8 cellular contexts compared by ENCODE assay signal in genomic region chr2:73970850-73971471, GRCh38. TPM values are rescaled to one million over a fixed set of nuclear protein-coding genes. Genes with fewer than 3 reads are reported as not detected.
A peak's percentile ranks its signal among the peaks of the same experiment; 100 is the strongest.
DNase-seq lines count a peak whose midpoint lies in the region; ATAC-seq and TF ChIP-seq lines count a peak whose summit lies in the region.

No MANE protein-coding gene starts in this region.

- intact Hi-C loops in sigmoid colon (cut with DNase I) = no loop called here

- no peaks in the 10 kb centered on the region for H3K9me3 ChIP-seq in sigmoid colon

- no peaks in the 10 kb centered on the region for H3K36me3 ChIP-seq in sigmoid colon

- DNase-seq in G401 (ENCODE audit: low spot score) (peak; percentile 64), T-helper 22 cell (ENCODE audit: low read depth) (peak; percentile 52), erythroblast (lab: John Stamatoyannopoulos, UW) (peak; percentile 92 to 93), sigmoid colon (peak; percentile 79), islet precursor cell (no peak), putamen (ENCODE audit: low spot score) (no peak)

- TF ChIP-seq POLR2A in erythroblast (IDR thresholded peaks at IDR 0.05; ENCODE audit: low read length) = peak; percentile 32
- no peak for TF ChIP-seq POLR2A in sigmoid colon (IDR thresholded peaks at IDR 0.05)

- in situ Hi-C loops in G401 (cut with HindIII; ENCODE audit: low sequenced_read_pairs) = no loop called here

- peaks cover 0 to 18% (median 16%) of the 10 kb centered on the region in 4 donors for H3K4me1 ChIP-seq in sigmoid colon

- ATAC-seq in GM19468 (IDR thresholded peaks at IDR 0.05; ENCODE audit: extremely low read depth, unreplicated experiment) = peak; percentile 58
- ATAC-seq in HG03571 (IDR thresholded peaks at IDR 0.05; ENCODE audit: unreplicated experiment) = peak; percentile 80

- no peaks in the 10 kb centered on the region for H3K27me3 ChIP-seq in sigmoid colon

- H3K27ac ChIP-seq in sigmoid colon = peak overlapping the region in 3 of 4 donors; percentile 29 to 56 (median 39)

- 20 to 28% methylated on average over 7 of the region's 7 CpGs for WGBS in sigmoid colon, 2 donors

- H3K4me3 ChIP-seq in sigmoid colon = no peak overlapping the region

- TF ChIP-seq CTCF in sigmoid colon (IDR thresholded peaks at IDR 0.05) = no peak

- TF ChIP-seq EP300 in sigmoid colon (IDR thresholded peaks at IDR 0.05) = no peak

RNA-seq across cellular contexts. Expression of gene TET3, which starts 13.7 kb away (rescaled TPM):
- 2.0 and 3.7 TPM in 2 replicates for total RNA-seq in G401 (2014; rRNA removed; shearing (Covaris generic))
- 1 to 10 TPM; 3.1 to 5.8 (median 3.6) TPM for total RNA-seq in sigmoid colon
- 1 to 10 TPM; 1.8 to 9.6 (median 2.5) TPM for polyA plus RNA-seq in sigmoid colon

RNA-seq across cellular contexts. Expression of gene DGUOK, which starts 44.3 kb away (rescaled TPM):
- 57.2 and 68.9 TPM in 2 replicates for total RNA-seq in G401 (2014; rRNA removed; shearing (Covaris generic))
- total RNA-seq in sigmoid colon = 10 to 100 TPM; 31.6 to 48.1 (median 39.3) TPM
- polyA plus RNA-seq in sigmoid colon = 100 to 1,000 TPM in 1 of 3 donors, 10 to 100 TPM in 2; 89.3 to 132 (median 96.7) TPM

Comparison
In these comparisons a context has a peak if more than half of its experiments do, and no peak if none do; other contexts are left out.
1. DNase-seq: peak in G401 (single experiment), T-helper 22 cell (single experiment), erythroblast (2 of 2) and sigmoid colon (single experiment); none in islet precursor cell (single experiment) and putamen (single experiment).